ENCODE assay signal across 15 cellular contexts in the genomic region with DNA sequence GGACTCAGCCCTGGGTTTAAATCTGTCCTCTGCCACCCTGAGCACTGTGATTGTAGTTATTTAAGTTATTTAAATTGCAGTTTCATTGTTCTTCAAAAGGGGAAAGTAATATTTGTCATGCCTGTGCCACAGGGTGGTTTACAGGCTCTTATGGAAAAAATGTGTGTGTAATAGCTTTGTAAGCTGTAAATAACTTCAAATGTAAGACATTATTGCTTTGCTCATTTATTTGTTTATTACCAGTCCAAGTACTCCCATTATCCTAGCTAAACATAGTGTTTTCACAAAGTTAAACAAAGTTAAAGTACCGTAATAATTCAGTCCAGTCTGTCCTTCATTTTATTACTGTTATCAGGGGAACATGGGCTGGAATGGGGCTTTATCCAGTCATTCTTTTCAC.
"Had no signal": no experiment of that assay in that cellular context is flagged by ENCODE, and none has a peak within 500 bp of the region (broad histone marks: within the 10 kb centered on the region; RNA-seq: fewer than 3 reads in every experiment).

No MANE protein-coding gene starts in this region.

- ATAC-seq: stimulated activated effector memory CD8-positive, alpha-beta T cell treated with anti-CD3 and anti-CD28 coated beads, Interleukin-12 subunit alpha, Interleukin-12 subunit beta, amount 100 ng/mL, for 72 hours had no signal

- H3K9me3 Mint-ChIP-seq: activated CD4-positive, alpha-beta memory T cell treated with anti-CD3 and anti-CD28 coated beads, Interleukin-2, amount 10 ng/mL, durations not matched to agents 7 days and 5 days; stimulated activated effector memory CD8-positive, alpha-beta T cell treated with anti-CD3 and anti-CD28 coated beads, Interleukin-12 subunit alpha, Interleukin-12 subunit beta, amount 100 ng/mL, for 72 hours had no signal

- H3K27ac Mint-ChIP-seq: activated CD4-positive, alpha-beta memory T cell treated with anti-CD3 and anti-CD28 coated beads, Interleukin-2, amount 10 ng/mL, durations not matched to agents 7 days and 5 days; stimulated activated effector memory CD8-positive, alpha-beta T cell treated with anti-CD3 and anti-CD28 coated beads, Interleukin-12 subunit alpha, Interleukin-12 subunit beta, amount 100 ng/mL, for 72 hours had no signal

- H3K4me3 ChIP-seq: colonic mucosa, right atrium auricular region, thyroid gland had no signal

- H3K4me1 Mint-ChIP-seq: activated CD4-positive, alpha-beta memory T cell treated with anti-CD3 and anti-CD28 coated beads, Interleukin-2, amount 10 ng/mL, durations not matched to agents 7 days and 5 days; stimulated activated effector memory CD8-positive, alpha-beta T cell treated with anti-CD3 and anti-CD28 coated beads, Interleukin-12 subunit alpha, Interleukin-12 subunit beta, amount 100 ng/mL, for 72 hours had no signal

- H3K27me3 ChIP-seq: colonic mucosa, neutrophil, right atrium auricular region, thyroid gland had no signal

- H3K4me3 Mint-ChIP-seq: activated CD4-positive, alpha-beta memory T cell treated with anti-CD3 and anti-CD28 coated beads, Interleukin-2, amount 10 ng/mL, durations not matched to agents 7 days and 5 days; naive B cell; stimulated activated effector memory CD8-positive, alpha-beta T cell treated with anti-CD3 and anti-CD28 coated beads, Interleukin-12 subunit alpha, Interleukin-12 subunit beta, amount 100 ng/mL, for 72 hours had no signal

- H3K36me3 Mint-ChIP-seq: stimulated activated effector memory CD8-positive, alpha-beta T cell treated with anti-CD3 and anti-CD28 coated beads, Interleukin-12 subunit alpha, Interleukin-12 subunit beta, amount 100 ng/mL, for 72 hours had no signal

- DNase-seq: activated CD4-positive, alpha-beta memory T cell treated with anti-CD3 and anti-CD28 coated beads, Interleukin-2, amount 10 ng/mL, durations not matched to agents 7 days and 5 days; activated CD4-positive, alpha-beta T cell treated with anti-CD3 and anti-CD28 coated beads for 1 hour; activated CD8-positive, alpha-beta memory T cell treated with anti-CD3 and anti-CD28 coated beads, Interleukin-2, amount 50 U/mL, for 48 hours; activated naive CD4-positive, alpha-beta T cell treated with Interleukin-2 at 50 U/mL for 16 hours; caudate nucleus; colonic mucosa; kidney glomerular epithelial cell; naive B cell; posterior cingulate gyrus; small intestine; T-helper 9 cell; thyroid gland had no signal

- H3K27ac ChIP-seq: colonic mucosa, neutrophil, thyroid gland had no signal

- H3K9me3 ChIP-seq: colonic mucosa, neutrophil, right atrium auricular region, thyroid gland had no signal

- H3K4me1 ChIP-seq: colonic mucosa had no signal

- H3K36me3 ChIP-seq: colonic mucosa, neutrophil, right atrium auricular region, thyroid gland had no signal
